12 cellular contexts compared by ENCODE assay signal in genomic region chr1:7341145-7341900, GRCh38.
DNase-seq lines count a peak whose midpoint lies in the region; ATAC-seq and TF ChIP-seq lines count a peak whose summit lies in the region.
"Had no signal": no experiment of that assay in that cellular context is flagged by ENCODE, and none has a peak within 500 bp of the region (broad histone marks: within the 10 kb centered on the region; RNA-seq: fewer than 3 reads in every experiment).

No MANE protein-coding gene starts in this region.

- no peak for TF ChIP-seq CTCF in gastroesophageal sphincter (IDR thresholded peaks at IDR 0.05)

- no peaks in the 10 kb centered on the region for H3K9me3 ChIP-seq in gastroesophageal sphincter
- H3K9me3 ChIP-seq: breast epithelium had no signal

- H3K36me3 ChIP-seq in gastroesophageal sphincter, result no peaks in the 10 kb centered on the region
- H3K36me3 ChIP-seq: breast epithelium had no signal

- no peak for TF ChIP-seq POLR2A in gastroesophageal sphincter (IDR thresholded peaks at IDR 0.05)

- ATAC-seq in left ventricle myocardium superior, result peak; percentile 81
- ATAC-seq in GM21723 (IDR thresholded peaks at IDR 0.05; ENCODE audit: unreplicated experiment), result no peak
- no peak for ATAC-seq in gastroesophageal sphincter
- no peak for ATAC-seq in GM21381 (IDR thresholded peaks at IDR 0.05; ENCODE audit: unreplicated experiment)
- ATAC-seq: naive thymus-derived CD8-positive, alpha-beta T cell; T-helper 17 cell had no signal

- no peak for TF ChIP-seq EP300 in gastroesophageal sphincter (IDR thresholded peaks at IDR 0.05)

- WGBS in gastroesophageal sphincter (ENCODE audit: low coverage in 1 of 2), 2 donors, result 33 to 42% methylated on average over 5 to 8 of the region's 11 CpGs

- no peaks in the 10 kb centered on the region for H3K27me3 ChIP-seq in gastroesophageal sphincter
- H3K27me3 ChIP-seq: breast epithelium had no signal

- DNase-seq in NCI-H748 (lab: John Stamatoyannopoulos, UW; ENCODE audit: unreplicated experiment) (peak; percentile 61), NCI-H748 treated with DMSO at 0.1 percent for 48 hours (lab: John Stamatoyannopoulos, UW) (no peak), SHP77 treated with DMSO at 0.1 percent for 48 hours (lab: John Stamatoyannopoulos, UW) (peak; percentile 39), left ventricle myocardium superior (peak; percentile 37), superior temporal gyrus (ENCODE audit: extremely low spot score) (peak; percentile 54)
- DNase-seq: activated CD4-positive, alpha-beta T cell treated with anti-CD3 and anti-CD28 coated beads for 4 hours; naive thymus-derived CD8-positive, alpha-beta T cell; T-helper 17 cell had no signal

- intact Hi-C loops in left ventricle myocardium superior (cut with micrococcal nuclease), result no loop called here

- H3K4me3 ChIP-seq in gastroesophageal sphincter, result no peak overlapping the region
- H3K4me3 ChIP-seq: breast epithelium had no signal

- H3K27ac ChIP-seq in gastroesophageal sphincter, result no peak overlapping the region
- H3K27ac ChIP-seq: breast epithelium had no signal

- peaks cover 0 to 10% (median 0%) of the 10 kb centered on the region in 3 donors for H3K4me1 ChIP-seq in gastroesophageal sphincter
- H3K4me1 ChIP-seq: breast epithelium had no signal
